In the genomic region with DNA sequence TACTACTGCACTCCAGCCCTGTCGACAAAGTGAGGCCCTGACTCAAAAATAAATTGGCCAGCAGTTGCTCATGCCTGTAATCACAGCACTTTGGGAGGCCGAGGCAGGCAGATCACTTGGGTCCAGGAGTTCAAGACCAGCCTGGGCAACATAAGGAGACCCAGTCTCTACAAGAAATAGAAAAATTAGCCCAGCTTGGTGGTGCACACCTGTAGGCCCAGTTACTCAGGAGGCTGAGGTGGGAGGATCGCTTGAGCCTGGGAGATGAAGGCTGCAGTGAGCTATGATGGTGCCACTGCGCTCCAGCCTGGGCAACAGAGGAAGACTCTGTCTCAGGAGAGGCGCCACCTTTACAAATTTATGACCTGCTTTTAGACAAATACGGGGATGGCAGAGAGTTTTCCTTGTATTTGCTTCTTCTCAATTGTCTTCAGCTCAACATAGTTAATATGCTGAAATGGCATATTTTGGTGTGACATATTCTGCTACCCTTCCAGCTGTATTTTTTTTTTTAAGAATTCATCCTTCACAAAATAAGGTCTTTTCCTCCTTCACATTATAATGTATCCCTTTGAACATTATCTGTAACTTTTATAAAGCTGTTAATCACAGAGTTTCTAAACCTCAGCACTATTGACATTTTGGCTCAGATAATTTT, we compare ENCODE assay signal across 13 cellular contexts.
"Had no signal": no experiment of that assay in that cellular context is flagged by ENCODE, and none has a peak within 500 bp of the region (broad histone marks: within the 10 kb centered on the region; RNA-seq: fewer than 3 reads in every experiment).

No MANE protein-coding gene starts in this region.

- H3K27me3 Mint-ChIP-seq: effector memory CD8-positive, alpha-beta T cell; type B pancreatic cell had no signal

- H3K27me3 ChIP-seq: adrenal gland, left lung, testis had no signal

- H3K9me3 Mint-ChIP-seq: activated CD4-positive, alpha-beta T cell treated with anti-CD3 and anti-CD28 coated beads, Interleukin-2, amount 10 ng/mL, durations not matched to agents 7 days and 5 days; activated naive CD4-positive, alpha-beta T cell treated with anti-CD3 and anti-CD28 coated beads, Interleukin-2, amount 50 U/mL, for 72 hours; effector memory CD8-positive, alpha-beta T cell; type B pancreatic cell had no signal

- FAIRE-seq: bronchial epithelial cell, keratinocyte, small intestine had no signal

- H3K36me3 Mint-ChIP-seq: activated naive CD4-positive, alpha-beta T cell treated with anti-CD3 and anti-CD28 coated beads, Interleukin-2, amount 50 U/mL, for 72 hours; type B pancreatic cell had no signal

- H3K4me3 ChIP-seq: adrenal gland, left lung, psoas muscle, testis had no signal

- H3K27ac ChIP-seq: adrenal gland, left lung, psoas muscle, testis had no signal

- H3K4me1 ChIP-seq: adrenal gland, testis had no signal

- H3K36me3 ChIP-seq: adrenal gland, left lung had no signal

- DNase-seq: left lung, psoas muscle, right cardiac atrium, T-helper 9 cell had no signal

- H3K27ac Mint-ChIP-seq: activated CD4-positive, alpha-beta T cell treated with anti-CD3 and anti-CD28 coated beads, Interleukin-2, amount 10 ng/mL, durations not matched to agents 7 days and 5 days; activated naive CD4-positive, alpha-beta T cell treated with anti-CD3 and anti-CD28 coated beads, Interleukin-2, amount 50 U/mL, for 72 hours; effector memory CD8-positive, alpha-beta T cell; type B pancreatic cell had no signal

- H3K4me3 Mint-ChIP-seq: activated CD4-positive, alpha-beta T cell treated with anti-CD3 and anti-CD28 coated beads, Interleukin-2, amount 10 ng/mL, durations not matched to agents 7 days and 5 days; effector memory CD8-positive, alpha-beta T cell; type B pancreatic cell had no signal

- H3K9me3 ChIP-seq: adrenal gland, left lung, psoas muscle, testis had no signal
